ENCODE assay signal across 1 cellular context in the genomic region with DNA sequence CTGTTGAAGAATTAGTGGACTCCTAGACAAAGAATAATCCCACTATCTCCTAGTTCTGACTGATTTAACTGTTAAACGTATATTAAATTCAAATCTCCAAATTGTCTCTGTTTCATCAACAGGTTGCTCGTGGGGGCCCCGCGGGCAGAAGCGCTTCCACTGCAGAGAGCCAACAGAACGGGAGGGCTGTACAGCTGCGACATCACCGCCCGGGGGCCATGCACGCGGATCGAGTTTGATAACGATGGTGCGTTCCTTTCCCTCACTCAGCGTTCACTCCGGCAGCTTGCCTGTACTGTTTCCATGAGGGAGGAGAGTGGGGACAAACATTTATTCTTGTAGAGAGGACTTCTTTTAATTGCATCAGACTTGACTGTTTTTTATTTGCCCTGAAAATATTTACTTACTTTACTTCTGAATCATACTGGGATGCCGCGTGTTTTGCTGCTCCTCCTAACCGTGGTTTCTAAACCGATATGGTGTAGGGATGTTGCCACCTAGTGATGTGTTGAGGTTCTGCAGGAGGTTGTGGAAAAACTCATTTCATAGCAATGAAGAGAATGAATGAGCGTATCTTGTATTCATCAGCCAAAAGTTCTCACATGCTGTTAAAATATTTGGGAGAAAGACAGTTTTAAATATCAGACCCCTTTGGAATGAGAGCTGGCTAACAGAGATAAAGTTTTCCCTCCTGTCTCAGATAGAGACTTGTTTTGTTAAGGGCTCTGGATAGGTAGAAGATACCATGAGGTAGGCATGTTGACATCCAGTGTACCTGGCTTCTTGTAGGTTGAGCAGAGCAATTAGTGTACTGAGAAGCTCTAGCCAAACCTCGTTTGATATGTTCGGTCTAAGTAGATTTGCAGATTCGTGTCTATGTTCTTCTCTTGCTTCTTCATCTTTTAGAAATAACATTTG.
A peak's percentile ranks its signal among the peaks of the same experiment; 100 is the strongest.
TF ChIP-seq lines count a peak whose summit lies in the region.

No MANE protein-coding gene starts in this region.

TF ChIP-seq in HepG2, 621 proteins besides CTCF, POLR2A, EP300 and RAD21 (continued from another document and continues in another):
- TF ChIP-seq MZF1 (CRISPR knock-in tag; IDR thresholded peaks at IDR 0.05; ENCODE audit: borderline replicate concordance), result no peak
- TF ChIP-seq, protein P1, sequence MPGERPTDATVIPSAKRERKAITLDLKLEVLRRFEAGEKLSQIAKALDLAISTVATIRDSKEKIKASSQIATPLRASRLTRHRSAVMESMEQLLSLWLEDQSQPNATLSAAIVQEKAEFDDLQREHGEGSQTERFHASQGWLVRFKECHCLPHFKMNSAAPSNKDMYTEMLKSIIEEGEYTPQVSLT (CRISPR knock-in tag; IDR thresholded peaks at IDR 0.05; ENCODE audit: borderline replicate concordance, low read depth), result no peak
- TF ChIP-seq RXRB (CRISPR knock-in tag; IDR thresholded peaks at IDR 0.05; ENCODE audit: borderline replicate concordance), result peak; percentile 68
- TF ChIP-seq ZBTB7B (CRISPR knock-in tag; IDR thresholded peaks at IDR 0.05), result peak; percentile 69; the same call in 1 of the 2 replicates
- 0 out of 2 replicates have a peak, but pooled peaks have one; percentile 62 for TF ChIP-seq ZSCAN12 (CRISPR knock-in tag; IDR thresholded peaks at IDR 0.05)
- TF ChIP-seq, protein P2, sequence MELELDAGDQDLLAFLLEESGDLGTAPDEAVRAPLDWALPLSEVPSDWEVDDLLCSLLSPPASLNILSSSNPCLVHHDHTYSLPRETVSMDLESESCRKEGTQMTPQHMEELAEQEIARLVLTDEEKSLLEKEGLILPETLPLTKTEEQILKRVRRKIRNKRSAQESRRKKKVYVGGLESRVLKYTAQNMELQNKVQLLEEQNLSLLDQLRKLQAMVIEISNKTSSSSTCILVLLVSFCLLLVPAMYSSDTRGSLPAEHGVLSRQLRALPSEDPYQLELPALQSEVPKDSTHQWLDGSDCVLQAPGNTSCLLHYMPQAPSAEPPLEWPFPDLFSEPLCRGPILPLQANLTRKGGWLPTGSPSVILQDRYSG (CRISPR knock-in tag; IDR thresholded peaks at IDR 0.05), result no peak
- TF ChIP-seq NR2F6 (IDR thresholded peaks at IDR 0.05), result peak; percentile 41; the same call in 1 of the 2 replicates
- TF ChIP-seq NR2F6 (CRISPR knock-in tag; IDR thresholded peaks at IDR 0.05), result peak; percentile 45; the same call in 1 of the 2 replicates
- peak; percentile 58 for TF ChIP-seq IRF2 (CRISPR knock-in tag; IDR thresholded peaks at IDR 0.05)
- TF ChIP-seq GATA4 (IDR thresholded peaks at IDR 0.05; ENCODE audit: borderline replicate concordance, low read depth), result no peak
- TF ChIP-seq ELF3 (CRISPR knock-in tag; IDR thresholded peaks at IDR 0.05), result peak; percentile 75
- TF ChIP-seq, protein P3, sequence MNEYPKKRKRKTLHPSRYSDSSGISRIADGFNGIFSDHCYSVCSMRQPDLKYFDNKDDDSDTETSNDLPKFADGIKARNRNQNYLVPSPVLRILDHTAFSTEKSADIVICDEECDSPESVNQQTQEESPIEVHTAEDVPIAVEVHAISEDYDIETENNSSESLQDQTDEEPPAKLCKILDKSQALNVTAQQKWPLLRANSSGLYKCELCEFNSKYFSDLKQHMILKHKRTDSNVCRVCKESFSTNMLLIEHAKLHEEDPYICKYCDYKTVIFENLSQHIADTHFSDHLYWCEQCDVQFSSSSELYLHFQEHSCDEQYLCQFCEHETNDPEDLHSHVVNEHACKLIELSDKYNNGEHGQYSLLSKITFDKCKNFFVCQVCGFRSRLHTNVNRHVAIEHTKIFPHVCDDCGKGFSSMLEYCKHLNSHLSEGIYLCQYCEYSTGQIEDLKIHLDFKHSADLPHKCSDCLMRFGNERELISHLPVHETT (CRISPR knock-in tag; conservative IDR thresholded peaks at IDR 0.05), result no peak
- TF ChIP-seq RFXANK (CRISPR knock-in tag; IDR thresholded peaks at IDR 0.05), result no peak
- TF ChIP-seq, protein P4, sequence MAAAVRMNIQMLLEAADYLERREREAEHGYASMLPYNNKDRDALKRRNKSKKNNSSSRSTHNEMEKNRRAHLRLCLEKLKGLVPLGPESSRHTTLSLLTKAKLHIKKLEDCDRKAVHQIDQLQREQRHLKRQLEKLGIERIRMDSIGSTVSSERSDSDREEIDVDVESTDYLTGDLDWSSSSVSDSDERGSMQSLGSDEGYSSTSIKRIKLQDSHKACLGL (CRISPR knock-in tag; IDR thresholded peaks at IDR 0.05), result no peak
- no peak for TF ChIP-seq ZC3H4 (CRISPR knock-in tag; IDR thresholded peaks at IDR 0.05; ENCODE audit: borderline replicate concordance)
- TF ChIP-seq MIER3 (CRISPR knock-in tag; IDR thresholded peaks at IDR 0.05; ENCODE audit: borderline replicate concordance), result peak; percentile 89
- TF ChIP-seq, protein P5, sequence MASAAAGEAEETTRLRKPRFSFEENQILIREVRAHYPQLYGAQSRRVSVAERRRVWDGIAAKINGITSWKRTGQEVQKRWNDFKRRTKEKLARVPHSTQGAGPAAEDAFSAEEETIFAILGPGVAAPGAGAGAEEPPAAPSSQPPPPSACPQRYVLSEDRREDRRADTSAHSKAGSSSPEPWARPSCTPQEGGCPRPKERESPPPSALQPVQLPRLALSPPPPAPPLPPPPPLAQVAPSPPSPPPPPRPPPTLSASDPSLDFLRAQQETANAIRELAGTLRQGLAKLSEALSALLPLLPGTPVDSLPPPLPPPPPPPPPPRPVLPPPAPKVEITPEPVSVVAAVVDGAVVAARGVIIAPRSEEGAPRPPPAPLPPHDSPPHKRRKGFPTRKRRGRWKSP (CRISPR knock-in tag; IDR thresholded peaks at IDR 0.05), result peak; percentile 67; the same call in 1 of the 2 replicates
- TF ChIP-seq ZNF652 (CRISPR knock-in tag; IDR thresholded peaks at IDR 0.05; ENCODE audit: borderline replicate concordance, low read depth), result no peak
- no peak for TF ChIP-seq ATM (IDR thresholded peaks at IDR 0.05; ENCODE audit: borderline replicate concordance)
- no peak for TF ChIP-seq MAF1 (CRISPR knock-in tag; IDR thresholded peaks at IDR 0.05; ENCODE audit: borderline replicate concordance)
- peak; percentile 52; the same call in 1 of the 2 replicates for TF ChIP-seq MEF2D (CRISPR knock-in tag; IDR thresholded peaks at IDR 0.05)
- TF ChIP-seq SIX4 (CRISPR knock-in tag; IDR thresholded peaks at IDR 0.05), result no peak
- TF ChIP-seq ZNF629 (CRISPR knock-in tag; conservative IDR thresholded peaks at IDR 0.05), result no peak
- no peak for TF ChIP-seq ZNF562 (CRISPR knock-in tag; IDR thresholded peaks at IDR 0.05; ENCODE audit: borderline replicate concordance)
- TF ChIP-seq, protein P6, sequence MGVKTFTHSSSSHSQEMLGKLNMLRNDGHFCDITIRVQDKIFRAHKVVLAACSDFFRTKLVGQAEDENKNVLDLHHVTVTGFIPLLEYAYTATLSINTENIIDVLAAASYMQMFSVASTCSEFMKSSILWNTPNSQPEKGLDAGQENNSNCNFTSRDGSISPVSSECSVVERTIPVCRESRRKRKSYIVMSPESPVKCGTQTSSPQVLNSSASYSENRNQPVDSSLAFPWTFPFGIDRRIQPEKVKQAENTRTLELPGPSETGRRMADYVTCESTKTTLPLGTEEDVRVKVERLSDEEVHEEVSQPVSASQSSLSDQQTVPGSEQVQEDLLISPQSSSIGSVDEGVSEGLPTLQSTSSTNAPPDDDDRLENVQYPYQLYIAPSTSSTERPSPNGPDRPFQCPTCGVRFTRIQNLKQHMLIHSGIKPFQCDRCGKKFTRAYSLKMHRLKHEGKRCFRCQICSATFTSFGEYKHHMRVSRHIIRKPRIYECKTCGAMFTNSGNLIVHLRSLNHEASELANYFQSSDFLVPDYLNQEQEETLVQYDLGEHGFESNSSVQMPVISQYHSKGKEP (CRISPR knock-in tag; IDR thresholded peaks at IDR 0.05), result no peak
- no peak for TF ChIP-seq TMF1 (CRISPR knock-in tag; IDR thresholded peaks at IDR 0.05; ENCODE audit: low read depth)
- peak; percentile 78; the same call in 1 of the 2 replicates for TF ChIP-seq ZNF44 (CRISPR knock-in tag; IDR thresholded peaks at IDR 0.05)
- TF ChIP-seq ZMAT3 (CRISPR knock-in tag; conservative IDR thresholded peaks at IDR 0.05), result 0 out of 2 replicates have a peak, but pooled peaks have one; percentile 36
- TF ChIP-seq ZNF839 (CRISPR knock-in tag; IDR thresholded peaks at IDR 0.05; ENCODE audit: borderline replicate concordance), result no peak
- no peak for TF ChIP-seq KLF9 (CRISPR knock-in tag; IDR thresholded peaks at IDR 0.05; ENCODE audit: low read depth)
- TF ChIP-seq SPEN (CRISPR knock-in tag; IDR thresholded peaks at IDR 0.05; ENCODE audit: low read depth), result 0 out of 2 replicates have a peak, but pooled peaks have one; percentile 31
- no peak for TF ChIP-seq ZNF607 (CRISPR knock-in tag; IDR thresholded peaks at IDR 0.05; ENCODE audit: borderline replicate concordance)
- TF ChIP-seq, protein P7, sequence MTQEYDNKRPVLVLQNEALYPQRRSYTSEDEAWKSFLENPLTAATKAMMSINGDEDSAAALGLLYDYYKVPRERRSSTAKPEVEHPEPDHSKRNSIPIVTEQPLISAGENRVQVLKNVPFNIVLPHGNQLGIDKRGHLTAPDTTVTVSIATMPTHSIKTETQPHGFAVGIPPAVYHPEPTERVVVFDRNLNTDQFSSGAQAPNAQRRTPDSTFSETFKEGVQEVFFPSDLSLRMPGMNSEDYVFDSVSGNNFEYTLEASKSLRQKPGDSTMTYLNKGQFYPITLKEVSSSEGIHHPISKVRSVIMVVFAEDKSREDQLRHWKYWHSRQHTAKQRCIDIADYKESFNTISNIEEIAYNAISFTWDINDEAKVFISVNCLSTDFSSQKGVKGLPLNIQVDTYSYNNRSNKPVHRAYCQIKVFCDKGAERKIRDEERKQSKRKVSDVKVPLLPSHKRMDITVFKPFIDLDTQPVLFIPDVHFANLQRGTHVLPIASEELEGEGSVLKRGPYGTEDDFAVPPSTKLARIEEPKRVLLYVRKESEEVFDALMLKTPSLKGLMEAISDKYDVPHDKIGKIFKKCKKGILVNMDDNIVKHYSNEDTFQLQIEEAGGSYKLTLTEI (CRISPR knock-in tag; conservative IDR thresholded peaks at IDR 0.05), result no peak
- peak; percentile 89; the same call in 1 of the 3 replicates for TF ChIP-seq MXI1 (IDR thresholded peaks at IDR 0.05; ENCODE audit: borderline replicate concordance, low read depth, low read length)
- TF ChIP-seq KAT2B (IDR thresholded peaks at IDR 0.05; ENCODE audit: borderline replicate concordance, low read depth, low read length), result no peak
- no peak for TF ChIP-seq KDM1A (CRISPR knock-in tag; IDR thresholded peaks at IDR 0.05)
- TF ChIP-seq, protein P8, sequence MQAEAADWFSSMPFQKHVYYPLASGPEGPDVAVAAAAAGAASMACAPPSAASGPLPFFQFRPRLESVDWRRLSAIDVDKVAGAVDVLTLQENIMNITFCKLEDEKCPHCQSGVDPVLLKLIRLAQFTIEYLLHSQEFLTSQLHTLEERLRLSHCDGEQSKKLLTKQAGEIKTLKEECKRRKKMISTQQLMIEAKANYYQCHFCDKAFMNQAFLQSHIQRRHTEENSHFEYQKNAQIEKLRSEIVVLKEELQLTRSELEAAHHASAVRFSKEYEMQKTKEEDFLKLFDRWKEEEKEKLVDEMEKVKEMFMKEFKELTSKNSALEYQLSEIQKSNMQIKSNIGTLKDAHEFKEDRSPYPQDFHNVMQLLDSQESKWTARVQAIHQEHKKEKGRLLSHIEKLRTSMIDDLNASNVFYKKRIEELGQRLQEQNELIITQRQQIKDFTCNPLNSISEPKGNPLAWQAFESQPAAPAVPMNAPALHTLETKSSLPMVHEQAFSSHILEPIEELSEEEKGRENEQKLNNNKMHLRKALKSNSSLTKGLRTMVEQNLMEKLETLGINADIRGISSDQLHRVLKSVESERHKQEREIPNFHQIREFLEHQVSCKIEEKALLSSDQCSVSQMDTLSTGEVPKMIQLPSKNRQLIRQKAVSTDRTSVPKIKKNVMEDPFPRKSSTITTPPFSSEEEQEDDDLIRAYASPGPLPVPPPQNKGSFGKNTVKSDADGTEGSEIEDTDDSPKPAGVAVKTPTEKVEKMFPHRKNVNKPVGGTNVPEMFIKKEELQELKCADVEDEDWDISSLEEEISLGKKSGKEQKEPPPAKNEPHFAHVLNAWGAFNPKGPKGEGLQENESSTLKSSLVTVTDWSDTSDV (CRISPR knock-in tag; IDR thresholded peaks at IDR 0.05), result no peak
- no peak for TF ChIP-seq TAF1 (CRISPR knock-in tag; IDR thresholded peaks at IDR 0.05)
- no peak for TF ChIP-seq ZNF20 (CRISPR knock-in tag; IDR thresholded peaks at IDR 0.05)
- TF ChIP-seq, protein P9, sequence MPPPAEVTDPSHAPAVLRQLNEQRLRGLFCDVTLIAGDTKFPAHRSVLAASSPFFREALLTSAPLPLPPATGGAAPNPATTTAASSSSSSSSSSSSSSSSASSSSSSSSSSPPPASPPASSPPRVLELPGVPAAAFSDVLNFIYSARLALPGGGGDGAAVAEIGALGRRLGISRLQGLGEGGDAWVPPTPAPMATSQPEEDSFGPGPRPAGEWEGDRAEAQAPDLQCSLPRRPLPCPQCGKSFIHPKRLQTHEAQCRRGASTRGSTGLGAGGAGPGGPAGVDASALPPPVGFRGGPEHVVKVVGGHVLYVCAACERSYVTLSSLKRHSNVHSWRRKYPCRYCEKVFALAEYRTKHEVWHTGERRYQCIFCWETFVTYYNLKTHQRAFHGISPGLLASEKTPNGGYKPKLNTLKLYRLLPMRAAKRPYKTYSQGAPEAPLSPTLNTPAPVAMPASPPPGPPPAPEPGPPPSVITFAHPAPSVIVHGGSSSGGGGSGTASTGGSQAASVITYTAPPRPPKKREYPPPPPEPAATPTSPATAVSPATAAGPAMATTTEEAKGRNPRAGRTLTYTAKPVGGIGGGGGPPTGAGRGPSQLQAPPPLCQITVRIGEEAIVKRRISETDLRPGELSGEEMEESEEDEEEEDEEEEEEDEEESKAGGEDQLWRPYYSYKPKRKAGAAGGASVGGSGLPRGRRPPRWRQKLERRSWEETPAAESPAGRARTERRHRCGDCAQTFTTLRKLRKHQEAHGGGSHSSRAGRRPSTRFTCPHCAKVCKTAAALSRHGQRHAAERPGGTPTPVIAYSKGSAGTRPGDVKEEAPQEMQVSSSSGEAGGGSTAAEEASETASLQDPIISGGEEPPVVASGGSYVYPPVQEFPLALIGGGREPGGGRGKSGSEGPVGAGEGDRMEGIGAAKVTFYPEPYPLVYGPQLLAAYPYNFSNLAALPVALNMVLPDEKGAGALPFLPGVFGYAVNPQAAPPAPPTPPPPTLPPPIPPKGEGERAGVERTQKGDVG (CRISPR knock-in tag; IDR thresholded peaks at IDR 0.05; ENCODE audit: borderline replicate concordance), result no peak
- no peak for TF ChIP-seq MLLT10 (CRISPR knock-in tag; IDR thresholded peaks at IDR 0.05)
- TF ChIP-seq, protein P10, sequence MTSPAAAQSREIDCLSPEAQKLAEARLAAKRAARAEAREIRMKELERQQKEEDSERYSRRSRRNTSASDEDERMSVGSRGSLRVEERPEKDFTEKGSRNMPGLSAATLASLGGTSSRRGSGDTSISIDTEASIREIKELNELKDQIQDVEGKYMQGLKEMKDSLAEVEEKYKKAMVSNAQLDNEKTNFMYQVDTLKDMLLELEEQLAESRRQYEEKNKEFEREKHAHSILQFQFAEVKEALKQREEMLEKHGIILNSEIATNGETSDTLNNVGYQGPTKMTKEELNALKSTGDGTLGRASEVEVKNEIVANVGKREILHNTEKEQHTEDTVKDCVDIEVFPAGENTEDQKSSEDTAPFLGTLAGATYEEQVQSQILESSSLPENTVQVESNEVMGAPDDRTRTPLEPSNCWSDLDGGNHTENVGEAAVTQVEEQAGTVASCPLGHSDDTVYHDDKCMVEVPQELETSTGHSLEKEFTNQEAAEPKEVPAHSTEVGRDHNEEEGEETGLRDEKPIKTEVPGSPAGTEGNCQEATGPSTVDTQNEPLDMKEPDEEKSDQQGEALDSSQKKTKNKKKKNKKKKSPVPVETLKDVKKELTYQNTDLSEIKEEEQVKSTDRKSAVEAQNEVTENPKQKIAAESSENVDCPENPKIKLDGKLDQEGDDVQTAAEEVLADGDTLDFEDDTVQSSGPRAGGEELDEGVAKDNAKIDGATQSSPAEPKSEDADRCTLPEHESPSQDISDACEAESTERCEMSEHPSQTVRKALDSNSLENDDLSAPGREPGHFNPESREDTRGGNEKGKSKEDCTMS (CRISPR knock-in tag; conservative IDR thresholded peaks at IDR 0.05), result no peak
